Comparison of ENCODE assay signal across 23 cellular contexts in the genomic region with DNA sequence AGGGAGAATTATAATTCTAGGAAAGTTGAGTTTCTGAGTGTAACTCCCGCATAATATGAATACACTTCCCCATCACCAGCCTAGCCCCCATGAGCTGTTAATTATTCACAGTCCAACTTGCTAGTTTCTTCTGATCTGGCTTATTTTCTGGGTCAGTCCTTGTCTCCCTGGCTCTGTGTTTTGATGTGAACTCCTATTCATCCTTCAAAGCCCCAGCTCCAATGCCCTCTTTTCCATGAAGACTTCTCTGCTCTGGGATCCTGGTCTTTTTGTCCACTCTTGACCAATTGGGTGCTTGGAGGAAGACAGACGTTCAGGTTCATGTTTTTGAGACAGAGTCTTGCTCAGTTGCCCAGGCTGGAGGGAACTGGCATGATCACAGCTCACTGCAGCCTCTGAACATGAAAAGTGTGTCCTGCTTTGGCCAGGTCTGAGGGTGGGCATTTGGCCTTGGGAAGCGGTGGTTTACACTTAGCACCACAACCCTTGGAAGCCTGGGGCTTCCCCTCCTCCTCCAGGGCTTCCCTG. TPM values are rescaled to one million over a fixed set of nuclear protein-coding genes. Genes with fewer than 3 reads are reported as not detected.
DNase-seq lines count a peak whose midpoint lies in the region; ATAC-seq and TF ChIP-seq lines count a peak whose summit lies in the region.
"Had no signal": no experiment of that assay in that cellular context is flagged by ENCODE, and none has a peak within 500 bp of the region (broad histone marks: within the 10 kb centered on the region; RNA-seq: fewer than 3 reads in every experiment).

No MANE protein-coding gene starts in this region.

- no peak overlapping the region for H3K9ac ChIP-seq in parathyroid adenoma
- H3K9ac ChIP-seq in Karpas-422 (ENCODE audit: low read length), result no peak overlapping the region

- ATAC-seq in HG02642 (IDR thresholded peaks at IDR 0.05; ENCODE audit: poor library complexity, unreplicated experiment), result no peak
- ATAC-seq: A549 had no signal

- intact Hi-C loops in OCI-LY7 (cut with micrococcal nuclease; ENCODE audit: unreplicated experiment), result no loop called here

- peaks cover 4% of the 10 kb centered on the region; the same call in 1 of the 2 replicates for H3K9me3 ChIP-seq in OCI-LY7 (ENCODE audit: low read length)
- H3K9me3 ChIP-seq in hepatocyte (ENCODE audit: low read depth), result no peaks in the 10 kb centered on the region
- no peaks in the 10 kb centered on the region for H3K9me3 ChIP-seq in parathyroid adenoma (ENCODE audit: control insufficient read depth, low read length)
- H3K9me3 ChIP-seq in Karpas-422 (ENCODE audit: low read length), result no peaks in the 10 kb centered on the region
- H3K9me3 ChIP-seq: A549, BE2C, breast epithelium, thyroid gland had no signal

- POLR2A ChIA-PET in OCI-LY7 (lab: Charles Lee), result no interaction called here

- no peaks in the 10 kb centered on the region for H3K36me3 ChIP-seq in OCI-LY7 (ENCODE audit: insufficient read depth, low read length)
- no peaks in the 10 kb centered on the region for H3K36me3 ChIP-seq in hepatocyte (replicated peaks; ENCODE audit: insufficient read depth, low read depth)
- no peaks in the 10 kb centered on the region for H3K36me3 ChIP-seq in parathyroid adenoma (ENCODE audit: control insufficient read depth, insufficient read depth, low read length)
- no peaks in the 10 kb centered on the region for H3K36me3 ChIP-seq in Karpas-422 (ENCODE audit: insufficient read depth, low read length)
- H3K36me3 ChIP-seq: adrenal gland, BE2C, breast epithelium, left ventricle myocardium inferior, thyroid gland had no signal

- H3K9me2 ChIP-seq in OCI-LY7 (ENCODE audit: insufficient read depth, low read length) (no peaks in the 10 kb centered on the region), hepatocyte (replicated peaks; ENCODE audit: insufficient read depth) (no peaks in the 10 kb centered on the region), Karpas-422 (replicated peaks; ENCODE audit: insufficient read depth, low read length) (no peaks in the 10 kb centered on the region)

- BruUV-seq in OCI-LY7 (replicated peaks; lab: Mats Ljungman, UMichigan), result no TSS peak

- H2AFZ ChIP-seq in OCI-LY7 (ENCODE audit: low read length), result peak overlapping the region; percentile 97; the same call in 1 of the 2 replicates
- no peak overlapping the region for H2AFZ ChIP-seq in hepatocyte
- H2AFZ ChIP-seq in parathyroid adenoma, result no peak overlapping the region
- no peak overlapping the region for H2AFZ ChIP-seq in Karpas-422 (ENCODE audit: low read length)

- H4K20me1 ChIP-seq in OCI-LY7 (ENCODE audit: insufficient read depth, low read length) (no peaks in the 10 kb centered on the region), hepatocyte (ENCODE audit: insufficient read depth, poor library complexity, severe bottlenecking) (no peaks in the 10 kb centered on the region), Karpas-422 (ENCODE audit: insufficient read depth, low read depth, low read length) (no peaks in the 10 kb centered on the region)

- CTCF ChIA-PET in OCI-LY7 (lab: Charles Lee; ENCODE audit: unreplicated experiment), result no interaction called here

- TF ChIP-seq CTCF in C4-2B (conservative IDR thresholded peaks at IDR 0.05), result no peak
- no peak for TF ChIP-seq CTCF in OCI-LY7 (conservative IDR thresholded peaks at IDR 0.05; ENCODE audit: low read length)
- TF ChIP-seq CTCF in hepatocyte (IDR thresholded peaks at IDR 0.05; ENCODE audit: poor library complexity), result no peak
- no peak for TF ChIP-seq CTCF in parathyroid adenoma (IDR thresholded peaks at IDR 0.05)

- H3K4me2 ChIP-seq in OCI-LY7 (ENCODE audit: low read length), result no peak overlapping the region
- peak overlapping the region; percentile 42 for H3K4me2 ChIP-seq in hepatocyte
- H3K4me2 ChIP-seq in parathyroid adenoma (ENCODE audit: low read length), result no peak overlapping the region
- H3K4me2 ChIP-seq in Karpas-422 (ENCODE audit: low read depth, low read length, poor library complexity, severe bottlenecking), result no peak overlapping the region
- H3K4me2 ChIP-seq: A549 had no signal

- WGBS in hepatocyte (ENCODE audit: low lambda C conversion rate, missing lambda C conversion rate), result 85% methylated on average over 3 of the region's 3 CpGs

- H3K79me2 ChIP-seq in OCI-LY7 (ENCODE audit: insufficient read depth, low read depth, low read length) (no peaks in the 10 kb centered on the region), hepatocyte (no peaks in the 10 kb centered on the region), parathyroid adenoma (no peaks in the 10 kb centered on the region), Karpas-422 (ENCODE audit: low read length) (no peaks in the 10 kb centered on the region)

- H3K4me1 ChIP-seq in OCI-LY7 (ENCODE audit: insufficient read depth, low read length, poor library complexity, severe bottlenecking) (peaks cover 23% of the 10 kb centered on the region), hepatocyte (ENCODE audit: insufficient read depth) (no peaks in the 10 kb centered on the region), parathyroid adenoma (no peaks in the 10 kb centered on the region), Karpas-422 (ENCODE audit: low read length) (no peaks in the 10 kb centered on the region)
- H3K4me1 ChIP-seq: A549, breast epithelium had no signal

- H3K27ac ChIP-seq in C4-2B (peak overlapping the region; percentile 34), OCI-LY7 (ENCODE audit: low read depth, low read length, poor library complexity, severe bottlenecking) (no peak overlapping the region), hepatocyte (no peak overlapping the region), parathyroid adenoma (peak overlapping the region; percentile 1), Karpas-422 (ENCODE audit: low read length) (no peak overlapping the region)
- H3K27ac ChIP-seq: A549, left ventricle myocardium inferior, thyroid gland had no signal

- no peak for DNase-seq in OCI-LY7 (ENCODE audit: low spot score)
- DNase-seq in hepatocyte (ENCODE audit: low spot score), result peak; percentile 3
- no peak for DNase-seq in kidney tubule cell (ENCODE audit: low spot score)
- no peak for DNase-seq in Karpas-422
- no peak for DNase-seq in DMS114 treated with DMSO at 0.1 percent for 48 hours (lab: John Stamatoyannopoulos, UW; ENCODE audit: unreplicated experiment)
- DNase-seq: activated CD4-positive, CD25-positive, alpha-beta regulatory T cell treated with anti-CD3 and anti-CD28 coated beads, Interleukin-2, amount 50 U/mL, for 72 hours; BE2C; immature natural killer cell; left ventricle myocardium inferior; NCI-H1694 treated with DMSO at 0.1 percent for 48 hours; NCI-H2227 treated with DMSO at 0.1 percent for 48 hours; SHP77 treated with DMSO at 0.1 percent for 48 hours; stimulated activated CD4-positive, alpha-beta T cell treated with anti-CD3 and anti-CD28 coated beads, Interleukin-4, amount 100 ng/mL, for 1 hour; stimulated activated naive CD4-positive, alpha-beta T cell treated with Interleukin-2 at 50 U/mL for 16 hours had no signal

- H3K27me3 ChIP-seq in hepatocyte (no peaks in the 10 kb centered on the region), parathyroid adenoma (ENCODE audit: control insufficient read depth, insufficient read depth, low read length) (no peaks in the 10 kb centered on the region), Karpas-422 (ENCODE audit: low read length) (0 out of 2 replicates have a peak, but pooled peaks cover 3% of the 10 kb centered on the region)
- H3K27me3 ChIP-seq: adrenal gland, BE2C, thyroid gland had no signal

- H3K4me3 ChIP-seq in OCI-LY7 (ENCODE audit: low read depth, low read length, poor library complexity, severe bottlenecking), result peak overlapping the region; percentile 50
- H3K4me3 ChIP-seq in hepatocyte, result no peak overlapping the region
- H3K4me3 ChIP-seq in parathyroid adenoma (ENCODE audit: low read depth, low read length), result no peak overlapping the region
- no peak overlapping the region for H3K4me3 ChIP-seq in Karpas-422 (ENCODE audit: low read length)
- H3K4me3 ChIP-seq: A549, adrenal gland, coronary artery, left ventricle myocardium inferior, thyroid gland had no signal

RNA-seq across cellular contexts. Expression of gene LRG1, which starts 0.6 kb away (rescaled TPM):
- 0.67 and 1.6 TPM in 2 replicates for total RNA-seq in OCI-LY7 (2014; rRNA removed; shearing (Covaris generic))
- total RNA-seq in OCI-LY7 (2022) (1.8 and 1.9 TPM in 2 replicates), hepatocyte (5.4 and 6.3 TPM in 2 replicates)
- polyA plus RNA-seq in hepatocyte, result 9.8 and 11.4 TPM in 2 replicates
- total RNA-seq in Karpas-422 (2014; rRNA removed; shearing (Covaris generic); ENCODE audit: low replicate concordance), result 0.11 and 0.14 TPM in 2 replicates
- polyA plus RNA-seq: immature natural killer cell had no signal

RNA-seq across cellular contexts. Expression of gene PLIN5, which starts 4.2 kb away (rescaled TPM):
- 0.67 and 0.85 TPM in 2 replicates for total RNA-seq in OCI-LY7 (2014; rRNA removed; shearing (Covaris generic))
- total RNA-seq in OCI-LY7 (2022) (1.9 and 2.2 TPM in 2 replicates), hepatocyte (2.1 and 5.8 TPM in 2 replicates)
- 6.1 and 6.4 TPM in 2 replicates for polyA plus RNA-seq in hepatocyte
- total RNA-seq in Karpas-422 (2014; rRNA removed; shearing (Covaris generic); ENCODE audit: low replicate concordance), result not detected in 2 replicates
- polyA plus RNA-seq: immature natural killer cell had no signal

RNA-seq across cellular contexts. Expression of gene SEMA6B, which starts 20.3 kb away (rescaled TPM):
- 0.05 TPM in 1 of 2 replicates, not detected in the other for total RNA-seq in OCI-LY7 (2014; rRNA removed; shearing (Covaris generic))
- total RNA-seq in OCI-LY7 (2022) (not detected in 2 replicates), hepatocyte (2.9 and 3.2 TPM in 2 replicates)
- polyA plus RNA-seq in hepatocyte, result 0.50 and 1.4 TPM in 2 replicates
- not detected in 2 replicates for total RNA-seq in Karpas-422 (2014; rRNA removed; shearing (Covaris generic); ENCODE audit: low replicate concordance)
- total RNA-seq: activated CD8-positive, alpha-beta T cell treated with anti-CD3 and anti-CD28 coated beads for 36 hours had no signal
- polyA plus RNA-seq: immature natural killer cell had no signal

RNA-seq across cellular contexts. Expression of gene PLIN4, which starts 20.9 kb away (rescaled TPM):
- total RNA-seq in OCI-LY7 (2014; rRNA removed; shearing (Covaris generic)), result 0.13 TPM in 1 of 2 replicates, not detected in the other
- 0.24 and 0.32 TPM in 2 replicates for total RNA-seq in OCI-LY7 (2022)
- total RNA-seq in hepatocyte, result 0.17 and 0.60 TPM in 2 replicates
- polyA plus RNA-seq in hepatocyte, result 0.27 and 0.55 TPM in 2 replicates
- total RNA-seq in Karpas-422 (2014; rRNA removed; shearing (Covaris generic); ENCODE audit: low replicate concordance), result not detected in 2 replicates

Comparison
In these comparisons a context has a peak if more than half of its experiments do, and no peak if none do; other contexts are left out.
1. H3K27ac ChIP-seq: peak in C4-2B (single experiment) and parathyroid adenoma (single experiment); none in OCI-LY7 (single experiment), hepatocyte (single experiment) and Karpas-422 (single experiment).